In genomic region chr4:158371158-158371557, GRCh38 we compare ENCODE assay signal across 24 cellular contexts.
A peak's percentile ranks its signal among the peaks of the same experiment; 100 is the strongest.
DNase-seq lines count a peak whose midpoint lies in the region; ATAC-seq, FAIRE-seq and TF ChIP-seq lines count a peak whose summit lies in the region.
"Had no signal": no experiment of that assay in that cellular context is flagged by ENCODE, and none has a peak within 500 bp of the region (broad histone marks: within the 10 kb centered on the region; RNA-seq: fewer than 3 reads in every experiment).

No MANE protein-coding gene starts in this region.

- POLR2A ChIA-PET in GM12878 (lab: Charles Lee), result no interaction called here

- in situ Hi-C loops in GM12878 (cut with MboI), result no loop called here

- H4K20me1 ChIP-seq in GM12878 (ENCODE audit: control insufficient read depth, insufficient read depth), result no peaks in the 10 kb centered on the region

- H3K9ac ChIP-seq in GM12878 (ENCODE audit: control insufficient read depth, insufficient read depth, low read length), result no peak overlapping the region

- H3K79me2 ChIP-seq in GM12878 (ENCODE audit: control insufficient read depth, insufficient read depth, low read length), result no peaks in the 10 kb centered on the region

- TF ChIP-seq CTCF in GM12878 (IDR thresholded peaks at IDR 0.05 in 2 of 3, conservative IDR thresholded peaks at IDR 0.05 in 1 of 3; ENCODE audit: control insufficient read depth in 2 of 3, extremely low read depth in 1 of 3, insufficient read depth in 1 of 3, low read depth in 3 of 3, low read length in 3 of 3), result no peak
- TF ChIP-seq CTCF in fibroblast of the aortic adventitia (IDR thresholded peaks at IDR 0.05; ENCODE audit: insufficient read depth, low read length), result no peak
- no peak for TF ChIP-seq CTCF in heart right ventricle (IDR thresholded peaks at IDR 0.05)

- no peak overlapping the region for H2AFZ ChIP-seq in GM12878 (ENCODE audit: control insufficient read depth, low read depth, low read length)

- H3K27ac ChIP-seq in GM12878 (ENCODE audit: control insufficient read depth, insufficient read depth) (no peak overlapping the region), heart right ventricle (no peak overlapping the region), aorta (ENCODE audit: low read depth in 1 of 2, low read length in 2 of 2) (no peak overlapping the region)
- H3K27ac ChIP-seq: psoas muscle, SJCRH30 had no signal

- H3K27me3 ChIP-seq in GM12878 (replicated peaks in 1 of 2; ENCODE audit: control insufficient read depth in 2 of 2, insufficient read depth in 2 of 2, low read length in 1 of 2), result no peaks in the 10 kb centered on the region
- no peaks in the 10 kb centered on the region for H3K27me3 ChIP-seq in heart right ventricle
- no peaks in the 10 kb centered on the region for H3K27me3 ChIP-seq in aorta (ENCODE audit: control insufficient read depth in 1 of 2, insufficient read depth in 2 of 2, low read length in 1 of 2)
- H3K27me3 ChIP-seq: SJCRH30 had no signal

- no peak for TF ChIP-seq POLR2A in GM12878 (IDR thresholded peaks at IDR 0.05; ENCODE audit: low read depth, low read length)

- BruUV-seq in GM12878 (replicated peaks; lab: Mats Ljungman, UMichigan), result no TSS peak

- intact Hi-C loops in GM12878 (cut with micrococcal nuclease; ENCODE audit: unreplicated experiment), result no loop called here
- intact Hi-C loops in heart right ventricle (cut with DNase I), result no loop called here
- intact Hi-C loops in aorta (cut with DNase I), result loop anchor here in 1 of 2 donors (5.0 kb wide), 1 partner anchor 54 kb away; no protein-coding TSS in a partner anchor

- no peak for TF ChIP-seq EP300 in GM12878 (IDR thresholded peaks at IDR 0.05; ENCODE audit: borderline replicate concordance in 1 of 2, control insufficient read depth in 1 of 2, low read depth in 2 of 2, low read length in 2 of 2)

- CTCF ChIA-PET in GM12878 (lab: Yijun Ruan, JAX), result no interaction called here

- ATAC-seq in GM12878 (no peak), heart right ventricle (no peak), aorta (ENCODE audit: low FRiP score) (no peak)
- ATAC-seq: activated CD4-positive, alpha-beta T cell treated with anti-CD3 and anti-CD28 coated beads for 36 hours; natural killer cell treated with Interleukin-12 subunit alpha and Interleukin-12 subunit beta and Interleukin-15 and Interleukin-18, amount 100 ng/mL, for 72 hours; psoas muscle had no signal

- DNase-seq in A172 (ENCODE audit: low spot score), result peak; percentile 6
- DNase-seq in HPDE6-E6E7 (ENCODE audit: extremely low spot score), result peak; percentile 22
- DNase-seq in GM12878 (ENCODE audit: low read depth, low spot score), result no peak
- DNase-seq in fibroblast of the aortic adventitia (ENCODE audit: low read depth), result peak; percentile 79
- no peak for DNase-seq in stimulated activated CD4-positive, alpha-beta T cell treated with anti-CD3 and anti-CD28 coated beads, Interleukin-4, amount 100 ng/mL, for 4 hours
- DNase-seq in heart right ventricle, result no peak
- DNase-seq in activated effector memory CD4-positive, alpha-beta T cell treated with Interleukin-2 at 50 U/mL for 16 hours, result no peak
- DNase-seq in aorta, result no peak
- DNase-seq: activated CD4-positive, alpha-beta T cell treated with anti-CD3 and anti-CD28 coated beads for 36 hours; activated naive CD4-positive, alpha-beta T cell treated with anti-CD3 and anti-CD28 coated beads for 36 hours; central memory CD4-positive, alpha-beta T cell; GOT3; islet precursor cell; mesendoderm; NCI-H146; NCI-H345; psoas muscle; SJCRH30; stimulated activated CD4-positive, alpha-beta T cell treated with anti-CD3 and anti-CD28 coated beads, Interleukin-12 subunit alpha, Interleukin-12 subunit beta, amount 100 ng/mL, for 4 hours; stimulated activated naive CD4-positive, alpha-beta T cell; T-helper 9 cell had no signal

- no peaks in the 10 kb centered on the region for H3K9me3 ChIP-seq in GM12878 (replicated peaks; ENCODE audit: control insufficient read depth, insufficient read depth, low read length)
- H3K9me3 ChIP-seq in heart right ventricle, result peaks cover 0 to 12% (median 0%) of the 10 kb centered on the region in 11 donors
- no peaks in the 10 kb centered on the region for H3K9me3 ChIP-seq in aorta (ENCODE audit: control insufficient read depth, low read length)
- H3K9me3 ChIP-seq: psoas muscle, SJCRH30 had no signal

- no peak overlapping the region for H3K4me2 ChIP-seq in GM12878 (ENCODE audit: control insufficient read depth, insufficient read depth)

- SMC1A ChIA-PET in GM12878 (lab: Charles Lee; ENCODE audit: uncharacterized antibody, unreplicated experiment), result no interaction called here

- H3K36me3 ChIP-seq in GM12878 (ENCODE audit: control insufficient read depth in 2 of 2, insufficient read depth in 2 of 2, low read length in 1 of 2), result no peaks in the 10 kb centered on the region
- no peaks in the 10 kb centered on the region for H3K36me3 ChIP-seq in heart right ventricle
- H3K36me3 ChIP-seq in aorta (ENCODE audit: control insufficient read depth in 1 of 2, insufficient read depth in 2 of 2, low read length in 1 of 2), result no peaks in the 10 kb centered on the region
- H3K36me3 ChIP-seq: SJCRH30 had no signal

- H3K4me3 ChIP-seq in GM12878, result no peak overlapping the region
- no peak overlapping the region for H3K4me3 ChIP-seq in fibroblast of the aortic adventitia (ENCODE audit: low read depth, low read length)
- no peak overlapping the region for H3K4me3 ChIP-seq in heart right ventricle
- no peak overlapping the region for H3K4me3 ChIP-seq in aorta (ENCODE audit: low read length in 2 of 2)
- H3K4me3 ChIP-seq: psoas muscle, SJCRH30 had no signal

- no peak for TF ChIP-seq RAD21 in GM12878 (IDR thresholded peaks at IDR 0.05; ENCODE audit: insufficient read depth, low read depth, low read length)

- peak; percentile 18 for FAIRE-seq in GM12878 (lab: Jason Lieb, UNC)
- FAIRE-seq: A204.1, G401.6 had no signal

- H3K4me1 ChIP-seq in GM12878 (ENCODE audit: control insufficient read depth, insufficient read depth, low read length), result no peaks in the 10 kb centered on the region
- H3K4me1 ChIP-seq in heart right ventricle, result no peaks in the 10 kb centered on the region
- H3K4me1 ChIP-seq in aorta (ENCODE audit: control insufficient read depth in 1 of 2, insufficient read depth in 2 of 2, low read length in 2 of 2), result peaks cover 0 to 1% of the 10 kb centered on the region in 2 donors
- H3K4me1 ChIP-seq: psoas muscle, SJCRH30 had no signal

- WGBS in GM12878 (ENCODE audit: insufficient coverage, insufficient replicate concordance, low lambda C conversion rate, missing lambda C conversion rate), result 48% methylated on average over 3 of the region's 3 CpGs
- 78 to 81% methylated on average over 3 of the region's 3 CpGs for WGBS in heart right ventricle, 2 donors
- 10 to 11% methylated on average over 3 of the region's 3 CpGs for WGBS in aorta, 2 donors

- RAD21 ChIA-PET in GM12878 (lab: Charles Lee; ENCODE audit: unreplicated experiment), result no interaction called here

TF ChIP-seq in GM12878, 131 proteins besides CTCF, POLR2A, EP300 and RAD21:
- TF ChIP-seq WRNIP1 (IDR thresholded peaks at IDR 0.05; ENCODE audit: borderline replicate concordance, low read depth, low read length) (no peak), PAX5 (IDR thresholded peaks at IDR 0.05; ENCODE audit: borderline replicate concordance, low read depth, low read length) (no peak), KLF5 (IDR thresholded peaks at IDR 0.05; ENCODE audit: partially characterized antibody) (no peak), FOXM1 (IDR thresholded peaks at IDR 0.05; ENCODE audit: low read depth, low read length) (no peak), POLR2AphosphoS5 (IDR thresholded peaks at IDR 0.05; ENCODE audit: low read length) (no peak), ZZZ3 (IDR thresholded peaks at IDR 0.05; ENCODE audit: control insufficient read depth, insufficient read length, low read depth) (no peak), IKZF1 (conservative IDR thresholded peaks at IDR 0.05) (no peak), SP1 (IDR thresholded peaks at IDR 0.05; ENCODE audit: low read depth, low read length) (no peak), STAT1 (conservative IDR thresholded peaks at IDR 0.05) (no peak), RELA (IDR thresholded peaks at IDR 0.05; ENCODE audit: borderline replicate concordance, partially characterized antibody) (no peak), ASH2L (IDR thresholded peaks at IDR 0.05; ENCODE audit: borderline replicate concordance, low read depth) (no peak), ZBED1 (IDR thresholded peaks at IDR 0.05; ENCODE audit: borderline replicate concordance) (no peak)

Comparison
In these comparisons a context has a peak if more than half of its experiments do, and no peak if none do; other contexts are left out.
1. DNase-seq: peak in A172 (single experiment), HPDE6-E6E7 (single experiment) and fibroblast of the aortic adventitia (single experiment); none in GM12878 (single experiment), stimulated activated CD4-positive, alpha-beta T cell treated with anti-CD3 and anti-CD28 coated beads, Interleukin-4, amount 100 ng/mL, for 4 hours (0 of 2), heart right ventricle (0 of 2), activated effector memory CD4-positive, alpha-beta T cell treated with Interleukin-2 at 50 U/mL for 16 hours (single experiment) and aorta (0 of 2).